15 cellular contexts compared by ENCODE assay signal in the genomic region with DNA sequence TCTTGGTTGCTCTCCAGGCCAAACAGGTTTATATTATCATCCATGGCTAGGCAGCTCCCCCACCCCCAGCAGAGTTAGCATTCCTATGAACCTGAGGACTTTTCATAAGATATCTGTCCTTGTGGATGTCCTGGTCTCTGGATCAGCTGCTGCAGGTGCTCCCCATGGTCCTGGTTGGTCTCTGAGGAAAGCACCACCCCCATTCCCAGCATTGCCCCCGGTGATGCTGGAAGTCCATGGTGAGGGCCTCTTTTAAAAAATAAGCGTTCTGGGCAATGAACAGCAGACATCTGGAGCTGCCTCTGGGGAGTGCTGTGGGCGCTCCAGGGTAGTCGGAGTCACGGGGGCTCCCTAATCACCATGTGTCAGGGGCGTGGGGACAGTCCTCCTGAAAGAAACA. TPM values are rescaled to one million over a fixed set of nuclear protein-coding genes. Genes with fewer than 3 reads are reported as not detected.
A peak's percentile ranks its signal among the peaks of the same experiment; 100 is the strongest.
DNase-seq lines count a peak whose midpoint lies in the region; ATAC-seq and TF ChIP-seq lines count a peak whose summit lies in the region.
"Had no signal": no experiment of that assay in that cellular context is flagged by ENCODE, and none has a peak within 500 bp of the region (broad histone marks: within the 10 kb centered on the region; RNA-seq: fewer than 3 reads in every experiment).

No MANE protein-coding gene starts in this region.

- H3K4me3 Mint-ChIP-seq in HFFc6 (no peak overlapping the region), progenitor cell of endocrine pancreas (ENCODE audit: low read depth) (no peak overlapping the region)
- H3K4me3 Mint-ChIP-seq in effector memory CD8-positive, alpha-beta T cell: no peak overlapping the region

- WGBS in SK-N-SH (ENCODE audit: low lambda C conversion rate): 100% methylated on average over 3 of the region's 6 CpGs

- peaks cover 96% of the 10 kb centered on the region for H3F3A ChIP-seq in SK-N-SH (replicated peaks; ENCODE audit: insufficient read depth)

- no peak for TF ChIP-seq EP300 in SK-N-SH (IDR thresholded peaks at IDR 0.05; ENCODE audit: borderline replicate concordance in 1 of 2, low read depth in 1 of 2, low read length in 1 of 2)

- DNase-seq in SK-N-SH (no peak), HFFc6 (no peak), dorsolateral prefrontal cortex (no peak), progenitor cell of endocrine pancreas (ENCODE audit: low spot score, unreplicated experiment) (no peak), NCI-H526 (lab: John Stamatoyannopoulos, UW) (no peak), kidney tubule cell (ENCODE audit: low spot score) (no peak)
- DNase-seq in effector memory CD8-positive, alpha-beta T cell: no peak
- DNase-seq: DMS 273 treated with DMSO at 0.1 percent for 48 hours, NCI-H1436, NCI-H2029 treated with DMSO at 0.1 percent for 48 hours, NCI-H510A, Peyer's patch had no signal

- H4K20me1 ChIP-seq in SK-N-SH (ENCODE audit: insufficient read depth): no peaks in the 10 kb centered on the region

- no peak overlapping the region for H3K9ac ChIP-seq in SK-N-SH

- H3K27me3 ChIP-seq in SK-N-SH (ENCODE audit: insufficient read depth) (no peaks in the 10 kb centered on the region), dorsolateral prefrontal cortex (no peaks in the 10 kb centered on the region)
- H3K27me3 ChIP-seq: Peyer's patch had no signal

- no peaks in the 10 kb centered on the region for H3K9me3 ChIP-seq in SK-N-SH
- H3K9me3 ChIP-seq: HAP-1, Peyer's patch had no signal

- POLR2A ChIA-PET in SK-N-SH (lab: Yijun Ruan, JAX): no interaction called here

- no peaks in the 10 kb centered on the region for H3K9me2 ChIP-seq in SK-N-SH

- H3K36me3 ChIP-seq in SK-N-SH (replicated peaks in 1 of 2; ENCODE audit: control insufficient read depth in 1 of 2, insufficient read depth in 2 of 2, low read length in 1 of 2): peaks cover 32 to 41% of the 10 kb centered on the region in 2 experiments
- H3K36me3 ChIP-seq: HAP-1, Peyer's patch had no signal

- H3K4me3 ChIP-seq in SK-N-SH (ENCODE audit: low read depth in 2 of 2, low read length in 1 of 2) (no peak overlapping the region), dorsolateral prefrontal cortex (no peak overlapping the region)
- H3K4me3 ChIP-seq: HAP-1, Peyer's patch had no signal

- H3K27me3 Mint-ChIP-seq in HFFc6 (ENCODE audit: insufficient read depth) (peaks cover 16% of the 10 kb centered on the region), progenitor cell of endocrine pancreas (no peaks in the 10 kb centered on the region)
- H3K27me3 Mint-ChIP-seq in effector memory CD8-positive, alpha-beta T cell: peaks cover 4 to 25% of the 10 kb centered on the region in 2 donors

- TF ChIP-seq CTCF in SK-N-SH (IDR thresholded peaks at IDR 0.05) (no peak), HFFc6 (IDR thresholded peaks at IDR 0.05) (no peak), dorsolateral prefrontal cortex (IDR thresholded peaks at IDR 0.05 in 54 of 56, conservative IDR thresholded peaks at IDR 0.05 in 2 of 56; ENCODE audit: low read depth in 1 of 56, partially characterized antibody in 56 of 56) (no peak), progenitor cell of endocrine pancreas (IDR thresholded peaks at IDR 0.05; ENCODE audit: unreplicated experiment) (no peak)

- H3K4me2 ChIP-seq in SK-N-SH: no peak overlapping the region

- peaks cover 66% of the 10 kb centered on the region for H3K79me2 ChIP-seq in SK-N-SH (ENCODE audit: insufficient read depth)

- peaks cover 51% of the 10 kb centered on the region for H3K36me3 Mint-ChIP-seq in HFFc6 (ENCODE audit: low read depth)
- H3K36me3 Mint-ChIP-seq in progenitor cell of endocrine pancreas (ENCODE audit: insufficient read depth): peaks cover 15% of the 10 kb centered on the region
- no peaks in the 10 kb centered on the region for H3K36me3 Mint-ChIP-seq in effector memory CD8-positive, alpha-beta T cell (ENCODE audit: insufficient read depth)

- ATAC-seq in SK-N-SH treated with all-trans-retinoic acid at 6 μM for 48 hours: no peak
- no peak for ATAC-seq in effector memory CD8-positive, alpha-beta T cell (replicated peaks)

- peak overlapping the region; percentile 98 for H3K27ac Mint-ChIP-seq in HFFc6
- peak overlapping the region; percentile 62 for H3K27ac Mint-ChIP-seq in progenitor cell of endocrine pancreas
- H3K27ac Mint-ChIP-seq in effector memory CD8-positive, alpha-beta T cell: no peak overlapping the region

- H3K4me1 Mint-ChIP-seq in HFFc6 (ENCODE audit: low read depth) (peaks cover 100% of the 10 kb centered on the region), progenitor cell of endocrine pancreas (ENCODE audit: low read depth) (peaks cover 1% of the 10 kb centered on the region)
- H3K4me1 Mint-ChIP-seq in effector memory CD8-positive, alpha-beta T cell (ENCODE audit: low read depth in 2 of 2): no peaks in the 10 kb centered on the region

- peaks cover 66 to 75% of the 10 kb centered on the region in 2 experiments for H3K4me1 ChIP-seq in SK-N-SH (ENCODE audit: control insufficient read depth in 1 of 2, insufficient read depth in 2 of 2, low read depth in 1 of 2, low read length in 1 of 2)
- H3K4me1 ChIP-seq: HAP-1 had no signal

- TF ChIP-seq RAD21 in SK-N-SH (IDR thresholded peaks at IDR 0.05; ENCODE audit: low read length): no peak

- intact Hi-C loops in dorsolateral prefrontal cortex (cut with DNase I): loop anchor here in 1 of 2 donors (5.0 kb wide), 1 partner anchor 55 kb away; no protein-coding TSS in a partner anchor

- CTCF ChIA-PET in SK-N-SH (lab: Yijun Ruan, JAX): interaction anchor here (1.0 to 2.9 kb wide), 4 partner anchors 9 to 307 kb away, joined by 3 to 14 read pairs (median 4); no protein-coding TSS in a partner anchor

- H3K27ac ChIP-seq in SK-N-SH (ENCODE audit: low read depth in 2 of 2, low read length in 1 of 2) (peak overlapping the region; percentile 99 to 100), dorsolateral prefrontal cortex (peak overlapping the region in 50 of 59 donors; percentile 5 to 93 (median 73))
- H3K27ac ChIP-seq: 22Rv1, Peyer's patch had no signal

- no peak overlapping the region for H2AFZ ChIP-seq in SK-N-SH (ENCODE audit: low read depth)

- H3K9me3 Mint-ChIP-seq in HFFc6 (no peaks in the 10 kb centered on the region), progenitor cell of endocrine pancreas (ENCODE audit: low read depth) (no peaks in the 10 kb centered on the region)
- H3K9me3 Mint-ChIP-seq in effector memory CD8-positive, alpha-beta T cell: no peaks in the 10 kb centered on the region

TF ChIP-seq in SK-N-SH, 30 proteins besides CTCF, POLR2A, EP300 and RAD21 (continues in another document):
- TF ChIP-seq CHD2 (IDR thresholded peaks at IDR 0.05; ENCODE audit: low read length, partially characterized antibody) (no peak), TAF1 (IDR thresholded peaks at IDR 0.05; ENCODE audit: borderline replicate concordance, low read depth, low read length) (no peak), RFX5 (IDR thresholded peaks at IDR 0.05; ENCODE audit: low read length) (no peak), YY1 (IDR thresholded peaks at IDR 0.05; ENCODE audit: low read depth) (no peak)
- TF ChIP-seq, protein P1, sequence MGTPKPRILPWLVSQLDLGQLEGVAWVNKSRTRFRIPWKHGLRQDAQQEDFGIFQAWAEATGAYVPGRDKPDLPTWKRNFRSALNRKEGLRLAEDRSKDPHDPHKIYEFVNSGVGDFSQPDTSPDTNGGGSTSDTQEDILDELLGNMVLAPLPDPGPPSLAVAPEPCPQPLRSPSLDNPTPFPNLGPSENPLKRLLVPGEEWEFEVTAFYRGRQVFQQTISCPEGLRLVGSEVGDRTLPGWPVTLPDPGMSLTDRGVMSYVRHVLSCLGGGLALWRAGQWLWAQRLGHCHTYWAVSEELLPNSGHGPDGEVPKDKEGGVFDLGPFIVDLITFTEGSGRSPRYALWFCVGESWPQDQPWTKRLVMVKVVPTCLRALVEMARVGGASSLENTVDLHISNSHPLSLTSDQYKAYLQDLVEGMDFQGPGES (IDR thresholded peaks at IDR 0.05; ENCODE audit: low read depth, low read length): no peak

TF ChIP-seq in SK-N-SH treated with all-trans-retinoic acid at 6 μM for 48 hours, 23 proteins besides CTCF, POLR2A, EP300 and RAD21 (continues in another document):
- no peak for TF ChIP-seq OSR1 (CRISPR knock-in tag; IDR thresholded peaks at IDR 0.05)
- no peak for TF ChIP-seq PATZ1 (CRISPR knock-in tag; IDR thresholded peaks at IDR 0.05; ENCODE audit: borderline replicate concordance)
- no peak for TF ChIP-seq ZNF70 (CRISPR knock-in tag; IDR thresholded peaks at IDR 0.05)
- no peak for TF ChIP-seq ARNTL (CRISPR knock-in tag; IDR thresholded peaks at IDR 0.05; ENCODE audit: borderline replicate concordance, low read depth)
- TF ChIP-seq GLIS3 (CRISPR knock-in tag; IDR thresholded peaks at IDR 0.05): no peak
- no peak for TF ChIP-seq PPARA (CRISPR knock-in tag; IDR thresholded peaks at IDR 0.05; ENCODE audit: borderline replicate concordance)

RNA-seq across cellular contexts. Expression of gene DKK3, which starts 26.6 kb away (rescaled TPM):
- 1,174 and 1,491 TPM in 2 replicates for polyA plus RNA-seq in SK-N-SH (2012; rRNA removed)
- polyA plus RNA-seq in SK-N-SH (2012; cell fraction: cytosol; rRNA removed): 1,028 and 1,442 TPM in 2 replicates
- 933 and 1,160 TPM in 2 replicates for polyA plus RNA-seq in SK-N-SH (2012; cell fraction: nucleus; rRNA removed)
- 100 to 1,000 TPM; 518 to 872 (median 646) TPM for total RNA-seq in HFFc6 (2021; fragmentation: NEBNext Ultra II Directional; extraction: Animal tissue kit (Norgen Biotek cat#: 25700))
- 1,000 to 10,000 TPM in 9 of 120 experiments, 100 to 1,000 TPM in 111; 391 to 1,132 (median 804) TPM for total RNA-seq in dorsolateral prefrontal cortex
- 66.3 and 75.2 TPM in 2 replicates for total RNA-seq in progenitor cell of endocrine pancreas

Comparison
In these comparisons a context has a peak if more than half of its experiments do, and no peak if none do; other contexts are left out.
1. H3K27ac Mint-ChIP-seq: peak in HFFc6 (single experiment) and progenitor cell of endocrine pancreas (single experiment); none in effector memory CD8-positive, alpha-beta T cell (0 of 2).